ENCODE assay signal across 2 cellular contexts in the genomic region with DNA sequence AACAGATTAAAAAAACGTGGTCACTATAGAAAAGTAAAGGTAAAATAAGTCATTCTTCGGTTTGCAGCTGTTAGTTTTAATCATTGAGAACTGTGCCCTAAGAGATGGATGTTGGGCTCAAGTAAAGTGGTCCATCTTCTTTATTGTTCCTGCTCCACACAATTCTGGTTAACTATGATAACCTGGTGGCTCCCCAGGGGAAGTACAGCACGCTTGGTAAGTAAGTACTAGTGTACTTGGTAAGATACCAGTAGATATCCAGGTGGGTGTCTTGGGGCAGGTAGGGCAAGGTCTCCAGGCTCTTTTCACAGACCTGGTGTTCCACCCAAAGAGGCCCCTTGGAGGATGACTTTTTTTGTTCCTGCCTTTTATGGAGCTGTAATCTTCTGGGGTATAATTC.
A peak's percentile ranks its signal among the peaks of the same experiment; 100 is the strongest.
TF ChIP-seq lines count a peak whose summit lies in the region.

No MANE protein-coding gene starts in this region.

TF ChIP-seq in HCT116, 20 proteins besides CTCF, POLR2A, EP300 and RAD21:
- TF ChIP-seq SP1 (IDR thresholded peaks at IDR 0.05; ENCODE audit: low read depth) (no peak), TCF7L2 (IDR thresholded peaks at IDR 0.05; ENCODE audit: borderline replicate concordance, extremely low read depth, insufficient read depth, insufficient read length) (no peak), YY1 (IDR thresholded peaks at IDR 0.05; ENCODE audit: extremely low read depth, insufficient replicate concordance, low read depth, low read length) (no peak), POLR2AphosphoS5 (IDR thresholded peaks at IDR 0.05; ENCODE audit: low read depth, low read length) (no peak), CBX3 (IDR thresholded peaks at IDR 0.05; ENCODE audit: low read depth) (no peak), JUND (IDR thresholded peaks at IDR 0.05) (no peak), EZH2phosphoT487 (IDR thresholded peaks at IDR 0.05; ENCODE audit: borderline replicate concordance) (no peak), ELF1 (IDR thresholded peaks at IDR 0.05; ENCODE audit: borderline replicate concordance, low read depth) (no peak), CEBPB (IDR thresholded peaks at IDR 0.05; ENCODE audit: low read depth) (no peak), ZNF274 (IDR thresholded peaks at IDR 0.05; ENCODE audit: low read depth, low read length) (no peak), FOSL1 (IDR thresholded peaks at IDR 0.05; ENCODE audit: low read depth) (no peak)

TF ChIP-seq in K562, 482 proteins besides CTCF, POLR2A, EP300 and RAD21:
- TF ChIP-seq NFATC3 (IDR thresholded peaks at IDR 0.05) = no peak
- TF ChIP-seq, protein P1, sequence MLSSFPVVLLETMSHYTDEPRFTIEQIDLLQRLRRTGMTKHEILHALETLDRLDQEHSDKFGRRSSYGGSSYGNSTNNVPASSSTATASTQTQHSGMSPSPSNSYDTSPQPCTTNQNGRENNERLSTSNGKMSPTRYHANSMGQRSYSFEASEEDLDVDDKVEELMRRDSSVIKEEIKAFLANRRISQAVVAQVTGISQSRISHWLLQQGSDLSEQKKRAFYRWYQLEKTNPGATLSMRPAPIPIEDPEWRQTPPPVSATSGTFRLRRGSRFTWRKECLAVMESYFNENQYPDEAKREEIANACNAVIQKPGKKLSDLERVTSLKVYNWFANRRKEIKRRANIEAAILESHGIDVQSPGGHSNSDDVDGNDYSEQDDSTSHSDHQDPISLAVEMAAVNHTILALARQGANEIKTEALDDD (IDR thresholded peaks at IDR 0.05) = peak; percentile 73
